8 cellular contexts compared by ENCODE assay signal in the genomic region with DNA sequence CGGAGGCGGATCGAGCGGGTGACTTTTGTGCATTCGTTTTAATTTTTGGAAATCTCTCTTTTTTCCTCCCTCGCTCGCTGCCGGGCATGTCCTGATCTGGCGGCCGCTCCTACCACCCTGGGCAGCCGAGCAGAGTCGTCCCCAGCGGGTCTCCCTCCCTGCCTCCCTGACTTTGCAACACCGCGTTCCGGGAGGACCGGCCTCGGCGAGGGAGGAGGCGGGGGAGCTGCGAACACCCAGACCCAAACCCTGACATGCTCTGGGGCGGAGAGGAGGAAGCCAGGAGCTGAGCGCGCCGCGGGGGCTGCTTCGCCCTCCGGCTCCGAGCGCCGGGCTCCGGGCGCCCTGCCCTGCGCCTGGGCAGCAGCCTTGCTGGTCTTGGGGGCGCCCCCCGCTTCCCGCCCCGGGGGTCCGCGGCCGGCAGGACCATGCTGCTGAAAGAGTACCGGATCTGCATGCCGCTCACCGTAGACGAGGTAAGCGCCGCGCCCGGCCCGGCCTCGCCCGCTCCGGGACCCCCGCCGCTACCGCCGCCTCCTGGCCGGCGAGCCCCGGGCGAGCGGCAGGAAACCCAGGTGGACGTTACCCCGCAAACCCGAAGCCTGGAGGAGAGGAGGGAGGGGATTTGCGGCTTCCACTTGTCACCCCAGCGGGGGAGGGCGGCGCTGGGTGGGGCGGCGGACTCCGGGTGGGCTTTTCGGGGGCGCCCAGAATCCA. TPM values are rescaled to one million over a fixed set of nuclear protein-coding genes. Genes with fewer than 3 reads are reported as not detected.
A peak's percentile ranks its signal among the peaks of the same experiment; 100 is the strongest.
DNase-seq lines count a peak whose midpoint lies in the region; ATAC-seq and TF ChIP-seq lines count a peak whose summit lies in the region.

No MANE protein-coding gene starts in this region.

- 0 out of 2 replicates have a peak, but pooled peaks cover 4% of the 10 kb centered on the region for H4K20me1 ChIP-seq in Karpas-422 (ENCODE audit: insufficient read depth, low read depth, low read length)

- no peaks in the 10 kb centered on the region for H3K79me2 ChIP-seq in Karpas-422 (ENCODE audit: low read length)

- ATAC-seq in GM19455 (IDR thresholded peaks at IDR 0.05; ENCODE audit: unreplicated experiment) (peak; percentile 29), GM18858 (IDR thresholded peaks at IDR 0.05; ENCODE audit: unreplicated experiment) (no peak)

- H3K27ac ChIP-seq in Karpas-422 (ENCODE audit: low read length), result no peak overlapping the region
- H3K27ac ChIP-seq in WERI-Rb-1, result peak overlapping the region; percentile 45

- H3K4me1 ChIP-seq in BE2C, result no peaks in the 10 kb centered on the region
- H3K4me1 ChIP-seq in Karpas-422 (ENCODE audit: low read length), result peaks cover 28% of the 10 kb centered on the region

- peak overlapping the region; percentile 82 for H2AFZ ChIP-seq in Karpas-422 (ENCODE audit: low read length)

- H3K4me3 ChIP-seq in BE2C (ENCODE audit: low read depth, low read length), result peak overlapping the region; percentile 81
- peak overlapping the region; percentile 80 for H3K4me3 ChIP-seq in Karpas-422 (ENCODE audit: low read length)
- peak overlapping the region; percentile 64 for H3K4me3 ChIP-seq in WERI-Rb-1 (ENCODE audit: low read depth, low read length)
- H3K4me3 ChIP-seq in kidney epithelial cell (ENCODE audit: low read depth, low read length), result peak overlapping the region; percentile 91

- H3K27me3 ChIP-seq in BE2C (no peaks in the 10 kb centered on the region), Karpas-422 (ENCODE audit: low read length) (no peaks in the 10 kb centered on the region; the same call in 1 of the 2 replicates), WERI-Rb-1 (ENCODE audit: insufficient read depth, low read depth, severe bottlenecking) (no peaks in the 10 kb centered on the region), kidney epithelial cell (ENCODE audit: control insufficient read depth, insufficient read depth, low read length) (no peaks in the 10 kb centered on the region)

- H3K4me2 ChIP-seq in Karpas-422 (ENCODE audit: low read depth, low read length, poor library complexity, severe bottlenecking), result peak overlapping the region; percentile 75

- TF ChIP-seq CTCF in BE2C (IDR thresholded peaks at IDR 0.05; ENCODE audit: low read depth, low read length) (peak; percentile 26; the same call in 1 of the 2 replicates), WERI-Rb-1 (IDR thresholded peaks at IDR 0.05; ENCODE audit: low read depth, low read length) (peak; percentile 58), kidney epithelial cell (IDR thresholded peaks at IDR 0.05; ENCODE audit: insufficient read depth, low read length, poor library complexity, severe bottlenecking) (peak; percentile 29)

- H3K9me2 ChIP-seq in Karpas-422 (replicated peaks; ENCODE audit: insufficient read depth, low read length), result no peaks in the 10 kb centered on the region

- H3K36me3 ChIP-seq in BE2C (no peaks in the 10 kb centered on the region), Karpas-422 (ENCODE audit: insufficient read depth, low read length) (no peaks in the 10 kb centered on the region), WERI-Rb-1 (no peaks in the 10 kb centered on the region), kidney epithelial cell (ENCODE audit: control insufficient read depth, insufficient read depth, low read length) (no peaks in the 10 kb centered on the region)

- peak overlapping the region; percentile 74 for H3K9ac ChIP-seq in Karpas-422 (ENCODE audit: low read length)

- no peaks in the 10 kb centered on the region for H3K9me3 ChIP-seq in BE2C
- H3K9me3 ChIP-seq in Karpas-422 (ENCODE audit: low read length), result no peaks in the 10 kb centered on the region
- no peaks in the 10 kb centered on the region for H3K9me3 ChIP-seq in WERI-Rb-1 (ENCODE audit: severe bottlenecking)

- DNase-seq in BE2C (peak; percentile 63), Karpas-422 (peak; percentile 81), WERI-Rb-1 (peak; percentile 54), kidney epithelial cell (ENCODE audit: low read depth) (no peak)
- DNase-seq in central memory CD4-positive, alpha-beta T cell, result peak; percentile 54
- DNase-seq in stimulated activated CD4-positive, alpha-beta T cell treated with anti-CD3 and anti-CD28 coated beads, Interleukin-2, amount 100 ng/mL, for 4 hours (ENCODE audit: low read depth), result peak; percentile 38

RNA-seq across cellular contexts. Expression of gene PITPNC1, which starts 0.8 kb away (rescaled TPM):
- polyA plus RNA-seq in BE2C (2012; ENCODE audit: insufficient read depth, insufficient read length, low read depth), result 9.4 TPM
- 2.7 and 3.8 TPM in 2 replicates for total RNA-seq in Karpas-422 (2014; rRNA removed; shearing (Covaris generic); ENCODE audit: low replicate concordance)
- total RNA-seq in kidney epithelial cell, result 12.2 and 13.0 TPM in 2 replicates

RNA-seq across cellular contexts. Expression of gene PSMD12, which starts 11.5 kb away (rescaled TPM):
- 136 TPM for polyA plus RNA-seq in BE2C (2012; ENCODE audit: insufficient read depth, insufficient read length, low read depth)
- total RNA-seq in Karpas-422 (2014; rRNA removed; shearing (Covaris generic); ENCODE audit: low replicate concordance), result 18.7 TPM in 2 replicates
- 24.3 and 36.5 TPM in 2 replicates for total RNA-seq in kidney epithelial cell
